Comparison of ENCODE assay signal across 8 cellular contexts in genomic region chr7:107627002-107627401, GRCh38.
"Had no signal": no experiment of that assay in that cellular context is flagged by ENCODE, and none has a peak within 500 bp of the region (broad histone marks: within the 10 kb centered on the region; RNA-seq: fewer than 3 reads in every experiment).

No MANE protein-coding gene starts in this region.

- ATAC-seq: GM12878 had no signal

- FAIRE-seq: G401.6, GM12878, GM12891, GM12892, GM18507, GM19239 had no signal

- H3K4me3 ChIP-seq: GM12878 had no signal

- DNase-seq: GDM1, GF-D8 had no signal
